In the genomic region with DNA sequence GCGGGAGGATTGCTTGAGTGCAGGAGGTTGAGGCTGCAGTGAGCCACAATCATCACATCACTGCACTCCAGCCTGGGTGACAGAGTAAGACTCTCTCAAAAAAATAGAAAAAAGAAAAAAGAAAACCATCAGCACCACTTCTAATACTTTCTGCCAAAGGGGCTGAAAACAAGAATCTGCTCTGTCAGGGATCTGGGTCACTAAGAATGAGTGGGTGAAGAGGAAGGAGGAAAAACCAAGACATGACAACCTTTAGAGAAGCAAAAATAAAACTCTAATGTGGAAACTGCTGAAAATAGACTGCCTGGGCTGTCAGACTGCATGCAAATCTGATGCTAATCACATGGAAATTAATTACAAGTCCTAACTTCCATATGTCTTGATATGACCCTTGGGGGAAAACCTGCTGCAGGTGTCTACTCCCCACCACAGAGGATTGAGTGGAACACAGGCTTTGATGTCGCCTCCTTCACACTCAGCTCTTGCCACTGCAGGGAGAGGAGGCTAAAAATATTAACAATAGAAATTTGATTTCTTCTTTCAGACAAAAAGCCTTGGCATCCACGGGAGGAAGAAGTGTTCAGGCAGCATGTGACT, we compare ENCODE assay signal across 25 cellular contexts.
DNase-seq lines count a peak whose midpoint lies in the region; ATAC-seq lines count a peak whose summit lies in the region.
"Had no signal": no experiment of that assay in that cellular context is flagged by ENCODE, and none has a peak within 500 bp of the region (broad histone marks: within the 10 kb centered on the region; RNA-seq: fewer than 3 reads in every experiment).

No MANE protein-coding gene starts in this region.

- ATAC-seq in GM21381 (IDR thresholded peaks at IDR 0.05; ENCODE audit: unreplicated experiment) (no peak), left colon (no peak)
- ATAC-seq: effector memory CD8-positive, alpha-beta T cell; foreskin keratinocyte; left lung; natural killer cell; SK-N-SH treated with all-trans-retinoic acid at 6 μM for 48 hours had no signal

- DNase-seq in stimulated activated CD4-positive, alpha-beta T cell treated with anti-CD3 and anti-CD28 coated beads, Interleukin-4, amount 100 ng/mL, for 24 hours = peak; percentile 14
- DNase-seq in stimulated activated CD4-positive, alpha-beta T cell treated with anti-CD3 and anti-CD28 coated beads, Interleukin-1b, Interleukin-23, amount 100 ng/mL, for 48 hours = no peak
- DNase-seq in NCI-H526 (lab: John Stamatoyannopoulos, UW) (peak; percentile 90 to 95), activated gamma-delta T cell (lab: John Stamatoyannopoulos, UW) (no peak), left colon (no peak)
- DNase-seq: activated CD4-positive, alpha-beta memory T cell treated with anti-CD3 and anti-CD28 coated beads for 36 hours; brain microvascular endothelial cell; colonic mucosa; DMS53; effector memory CD8-positive, alpha-beta T cell; foreskin keratinocyte; GOT3; IMR-90; left lung; natural killer cell; NCI-H1048; NCI-H187 treated with DMSO at 0.1 percent for 48 hours; NCI-H748 treated with DMSO at 0.1 percent for 48 hours; retina; stimulated activated CD4-positive, alpha-beta T cell treated with anti-CD3 and anti-CD28 coated beads, Interleukin-2, amount 100 ng/mL, for 48 hours; stomach; tibial artery had no signal

- no peaks in the 10 kb centered on the region for H3K9me3 Mint-ChIP-seq in dendritic cell treated with granulocyte-macrophage colony-stimulating factor and Interleukin-4, amounts not matched to agents 40 ng/mL and 50 ng/mL, for 4 days
- H3K9me3 Mint-ChIP-seq: activated CD4-positive, alpha-beta memory T cell treated with anti-CD3 and anti-CD28 coated beads for 36 hours; effector memory CD8-positive, alpha-beta T cell; natural killer cell had no signal

- peaks cover 60% of the 10 kb centered on the region for H3K4me1 Mint-ChIP-seq in dendritic cell treated with granulocyte-macrophage colony-stimulating factor and Interleukin-4, amounts not matched to agents 40 ng/mL and 50 ng/mL, for 4 days (ENCODE audit: low read depth)

- peaks cover 4% of the 10 kb centered on the region for H3K27me3 Mint-ChIP-seq in dendritic cell treated with granulocyte-macrophage colony-stimulating factor and Interleukin-4, amounts not matched to agents 40 ng/mL and 50 ng/mL, for 4 days
- H3K27me3 Mint-ChIP-seq: effector memory CD8-positive, alpha-beta T cell had no signal

- intact Hi-C loops in dendritic cell treated with granulocyte-macrophage colony-stimulating factor and Interleukin-4, amounts not matched to agents 40 ng/mL and 50 ng/mL, for 4 days (cut with micrococcal nuclease) = no loop called here
- intact Hi-C loops in left colon (cut with DNase I, micrococcal nuclease) = no loop called here

- no peak overlapping the region for H3K4me3 Mint-ChIP-seq in dendritic cell treated with granulocyte-macrophage colony-stimulating factor and Interleukin-4, amounts not matched to agents 40 ng/mL and 50 ng/mL, for 4 days
- H3K4me3 Mint-ChIP-seq: activated CD4-positive, alpha-beta memory T cell treated with anti-CD3 and anti-CD28 coated beads for 36 hours; effector memory CD8-positive, alpha-beta T cell; natural killer cell had no signal

- H3K36me3 Mint-ChIP-seq in dendritic cell treated with granulocyte-macrophage colony-stimulating factor and Interleukin-4, amounts not matched to agents 40 ng/mL and 50 ng/mL, for 4 days (ENCODE audit: low read depth) = peaks cover 33% of the 10 kb centered on the region
- H3K36me3 Mint-ChIP-seq: natural killer cell had no signal

- H3K27ac Mint-ChIP-seq in dendritic cell treated with granulocyte-macrophage colony-stimulating factor and Interleukin-4, amounts not matched to agents 40 ng/mL and 50 ng/mL, for 4 days = peak overlapping the region; percentile 54
- H3K27ac Mint-ChIP-seq: activated CD4-positive, alpha-beta memory T cell treated with anti-CD3 and anti-CD28 coated beads for 36 hours; natural killer cell had no signal

Comparison
In these comparisons a context has a peak if more than half of its experiments do, and no peak if none do; other contexts are left out.
1. DNase-seq: peak in stimulated activated CD4-positive, alpha-beta T cell treated with anti-CD3 and anti-CD28 coated beads, Interleukin-4, amount 100 ng/mL, for 24 hours (single experiment) and NCI-H526 (2 of 2); none in stimulated activated CD4-positive, alpha-beta T cell treated with anti-CD3 and anti-CD28 coated beads, Interleukin-1b, Interleukin-23, amount 100 ng/mL, for 48 hours (single experiment), activated gamma-delta T cell (single experiment) and left colon (0 of 2).